Comparison of ENCODE assay signal across 9 cellular contexts in genomic region chr11:67429038-67429668, GRCh38. TPM values are rescaled to one million over a fixed set of nuclear protein-coding genes. Genes with fewer than 3 reads are reported as not detected.
A peak's percentile ranks its signal among the peaks of the same experiment; 100 is the strongest.
DNase-seq lines count a peak whose midpoint lies in the region; ATAC-seq and TF ChIP-seq lines count a peak whose summit lies in the region.
"Had no signal": no experiment of that assay in that cellular context is flagged by ENCODE, and none has a peak within 500 bp of the region (broad histone marks: within the 10 kb centered on the region; RNA-seq: fewer than 3 reads in every experiment).

No MANE protein-coding gene starts in this region.

- H3K4me1 ChIP-seq in body of pancreas (peaks cover 23% of the 10 kb centered on the region), lung (ENCODE audit: control insufficient read depth in 2 of 2, insufficient read depth in 2 of 2, low read length in 2 of 2) (peaks cover 0 to 10% of the 10 kb centered on the region in 2 donors), transverse colon (peaks cover 11 to 19% (median 15%) of the 10 kb centered on the region in 4 donors)

- H3K9me3 ChIP-seq in body of pancreas, result no peaks in the 10 kb centered on the region
- no peaks in the 10 kb centered on the region for H3K9me3 ChIP-seq in lung (ENCODE audit: control insufficient read depth in 2 of 2, insufficient read depth in 1 of 2, low read length in 1 of 2)
- H3K9me3 ChIP-seq in transverse colon, result no peaks in the 10 kb centered on the region

- peaks cover 42% of the 10 kb centered on the region for H3K4me1 Mint-ChIP-seq in activated naive CD4-positive, alpha-beta T cell treated with anti-CD3 and anti-CD28 coated beads for 36 hours (ENCODE audit: low read depth)

- DNase-seq in activated naive CD4-positive, alpha-beta T cell treated with anti-CD3 and anti-CD28 coated beads for 36 hours, result no peak
- DNase-seq in activated naive CD4-positive, alpha-beta T cell treated with Interleukin-2 at 50 U/mL for 16 hours, result no peak
- no peak for DNase-seq in body of pancreas
- DNase-seq in lung (ENCODE audit: low spot score), result no peak
- no peak for DNase-seq in transverse colon
- no peak for DNase-seq in NCI-H510A treated with DMSO at 0.1 percent for 48 hours (lab: John Stamatoyannopoulos, UW)
- DNase-seq in GM13977 (ENCODE audit: low spot score), result no peak
- DNase-seq in midbrain (lab: John Stamatoyannopoulos, UW), result no peak

- ATAC-seq in body of pancreas, result no peak
- ATAC-seq in lung (ENCODE audit: insufficient read depth, low FRiP score), result no peak

- no peaks in the 10 kb centered on the region for H3K9me3 Mint-ChIP-seq in activated naive CD4-positive, alpha-beta T cell treated with anti-CD3 and anti-CD28 coated beads for 36 hours

- H3K4me3 Mint-ChIP-seq in activated naive CD4-positive, alpha-beta T cell treated with anti-CD3 and anti-CD28 coated beads for 36 hours, result peak overlapping the region; percentile 98

- no peak for TF ChIP-seq CTCF in body of pancreas (IDR thresholded peaks at IDR 0.05)
- TF ChIP-seq CTCF in lung (IDR thresholded peaks at IDR 0.05; ENCODE audit: control extremely low read depth, extremely low read depth), result no peak
- no peak for TF ChIP-seq CTCF in transverse colon (IDR thresholded peaks at IDR 0.05)
- no peak for TF ChIP-seq CTCF in GM13977 (IDR thresholded peaks at IDR 0.05; ENCODE audit: extremely low read depth, insufficient read depth, missing control alignments)

- TF ChIP-seq EP300 in transverse colon (IDR thresholded peaks at IDR 0.05; ENCODE audit: low read depth), result no peak

- 33 to 47% methylated on average over 8 to 12 of the region's 12 CpGs for WGBS in body of pancreas, 2 donors
- WGBS in lung, 2 donors, result 50 to 58% methylated on average over 12 of the region's 12 CpGs
- WGBS in transverse colon (ENCODE audit: low coverage in 1 of 2), 2 donors, result 40 to 60% methylated on average over 1 to 12 of the region's 12 CpGs

- no peaks in the 10 kb centered on the region for H3K27me3 ChIP-seq in body of pancreas
- H3K27me3 ChIP-seq in lung (ENCODE audit: control insufficient read depth, insufficient read depth), result no peaks in the 10 kb centered on the region
- H3K27me3 ChIP-seq in transverse colon, result no peaks in the 10 kb centered on the region

- H3K36me3 ChIP-seq in body of pancreas (replicated peaks in 1 of 2; ENCODE audit: insufficient read depth in 1 of 2, low read depth in 2 of 2) (peaks cover 0 to 4% of the 10 kb centered on the region in 2 donors), lung (ENCODE audit: control insufficient read depth in 2 of 2, insufficient read depth in 2 of 2, low read length in 2 of 2) (peaks cover 0 to 30% of the 10 kb centered on the region in 2 donors), transverse colon (peaks cover 0 to 20% (median 7%) of the 10 kb centered on the region in 4 donors)

- H3K4me3 ChIP-seq in body of pancreas (peak overlapping the region; percentile 92 to 93), lung (peak overlapping the region; percentile 89), transverse colon (peak overlapping the region; percentile 85 to 95 (median 88))

- in situ Hi-C loops in transverse colon (cut with MboI; ENCODE audit: low pct_ligation_motif_present in 1 of 4, low pct_unique_long_range_greater_than_20kb in 1 of 4, low sequenced_read_pairs in 3 of 4), result no loop called here
- in situ Hi-C loops in GM13977 (cut with MboI; ENCODE audit: low pct_unique_long_range_greater_than_20kb, low sequenced_read_pairs, unreplicated experiment), result no loop called here

- TF ChIP-seq POLR2A in body of pancreas (IDR thresholded peaks at IDR 0.05) (no peak), transverse colon (IDR thresholded peaks at IDR 0.05) (no peak)

- H3K27ac ChIP-seq in body of pancreas (peak overlapping the region; percentile 79 to 91 (median 86)), lung (ENCODE audit: low read depth in 1 of 2, low read length in 1 of 2) (peak overlapping the region in 1 of 2 donors; percentile 95), transverse colon (peak overlapping the region; percentile 91 to 95 (median 94))

- H3K36me3 Mint-ChIP-seq in activated naive CD4-positive, alpha-beta T cell treated with anti-CD3 and anti-CD28 coated beads for 36 hours (ENCODE audit: low read depth), result peaks cover 15% of the 10 kb centered on the region

- intact Hi-C loops in activated naive CD4-positive, alpha-beta T cell treated with anti-CD3 and anti-CD28 coated beads for 36 hours (cut with micrococcal nuclease), result loop anchor here (2.0 kb wide), 1 partner anchor 40 kb away; the partner anchor contains the start of gene TMEM134
- intact Hi-C loops in body of pancreas (cut with DNase I) (no loop called here), transverse colon (cut with DNase I; ENCODE audit: low total_unique reads) (no loop called here)

- H3K27ac Mint-ChIP-seq in activated naive CD4-positive, alpha-beta T cell treated with anti-CD3 and anti-CD28 coated beads for 36 hours, result peak overlapping the region; percentile 97

- CTCF ChIA-PET in activated naive CD4-positive, alpha-beta T cell treated with anti-CD3 and anti-CD28 coated beads for 36 hours (lab: Charles Lee), result interaction anchor here (0.6 to 2.7 kb wide), 4 partner anchors 10 to 27 kb away, joined by 3 to 7 read pairs (median 4); partner anchors contain the start of genes PPP1CA and TBC1D10C

- H3K27me3 Mint-ChIP-seq in activated naive CD4-positive, alpha-beta T cell treated with anti-CD3 and anti-CD28 coated beads for 36 hours (ENCODE audit: low read depth), result no peaks in the 10 kb centered on the region

RNA-seq across cellular contexts. Expression of gene RPS6KB2, which starts 0.9 kb away (rescaled TPM):
- total RNA-seq in activated naive CD4-positive, alpha-beta T cell treated with anti-CD3 and anti-CD28 coated beads for 36 hours, result 10 to 100 TPM; 50.7 to 51.2 TPM
- total RNA-seq in body of pancreas (10 to 100 TPM; 34.9 to 36.1 TPM), lung (10 to 100 TPM; 26.3 to 56.8 TPM), transverse colon (100 to 1,000 TPM in 1 of 4 donors, 10 to 100 TPM in 3; 53.5 to 108 (median 75.9) TPM)
- polyA plus RNA-seq in lung, result 10 to 100 TPM; 55.7 to 69.5 TPM

RNA-seq across cellular contexts. Expression of gene PTPRCAP, which starts 8.3 kb away (rescaled TPM):
- 10 to 100 TPM; 56.8 to 62.4 TPM for total RNA-seq in activated naive CD4-positive, alpha-beta T cell treated with anti-CD3 and anti-CD28 coated beads for 36 hours
- total RNA-seq in body of pancreas (1 to 10 TPM; 6.0 to 6.9 TPM), lung (10 to 100 TPM in 1 of 2 donors, 1 to 10 TPM in 1; 8.8 to 13.7 TPM), transverse colon (10 to 100 TPM; 13.2 to 78.9 (median 53.9) TPM)
- polyA plus RNA-seq in lung, result 10 to 100 TPM; 10.8 to 19.0 TPM
- total RNA-seq: NCI-H460 had no signal

RNA-seq across cellular contexts. Expression of gene CARNS1, which starts 13.7 kb away (rescaled TPM):
- total RNA-seq in activated naive CD4-positive, alpha-beta T cell treated with anti-CD3 and anti-CD28 coated beads for 36 hours, result 1 to 10 TPM in 1 of 2 experiments, under 1 TPM in 1; 0.91 to 2.0 TPM
- 1 to 10 TPM; 2.1 to 2.6 TPM for total RNA-seq in body of pancreas
- 1 to 10 TPM; 1.2 to 1.7 TPM for total RNA-seq in lung
- 1 to 10 TPM in 1 of 2 donors, under 1 TPM in 1; 0.15 to 1.5 TPM for polyA plus RNA-seq in lung
- total RNA-seq in transverse colon, result 1 to 10 TPM in 1 of 4 donors, under 1 TPM in 3; 0.27 to 4.4 (median 0.43) TPM

RNA-seq across cellular contexts. Expression of gene CORO1B, which starts 14.1 kb away (rescaled TPM):
- total RNA-seq in activated naive CD4-positive, alpha-beta T cell treated with anti-CD3 and anti-CD28 coated beads for 36 hours, result 100 to 1,000 TPM; 298 to 305 TPM
- 10 to 100 TPM; 53.1 to 55.3 TPM for total RNA-seq in body of pancreas
- total RNA-seq in lung, result 100 to 1,000 TPM in 1 of 2 donors, 10 to 100 TPM in 1; 65.6 to 147 TPM
- 100 to 1,000 TPM; 108 to 130 TPM for polyA plus RNA-seq in lung
- total RNA-seq in transverse colon, result 100 to 1,000 TPM in 3 of 4 donors, 10 to 100 TPM in 1; 72.6 to 204 (median 151) TPM

RNA-seq across cellular contexts. Expression of gene GPR152, which starts 23.4 kb away (rescaled TPM):
- not detected for total RNA-seq in activated naive CD4-positive, alpha-beta T cell treated with anti-CD3 and anti-CD28 coated beads for 36 hours
- total RNA-seq in body of pancreas, result not detected
- total RNA-seq in lung, result not detected
- polyA plus RNA-seq in lung, result under 1 TPM in 1 of 2 donors, not detected in 1; 0.06 TPM
- total RNA-seq in transverse colon, result not detected
- total RNA-seq: NCI-H460 had no signal
